23 cellular contexts compared by ENCODE assay signal in genomic region chr15:72128360-72128759, GRCh38. TPM values are rescaled to one million over a fixed set of nuclear protein-coding genes. Genes with fewer than 3 reads are reported as not detected.
DNase-seq lines count a peak whose midpoint lies in the region; ATAC-seq, FAIRE-seq and TF ChIP-seq lines count a peak whose summit lies in the region.
"Had no signal": no experiment of that assay in that cellular context is flagged by ENCODE, and none has a peak within 500 bp of the region (broad histone marks: within the 10 kb centered on the region; RNA-seq: fewer than 3 reads in every experiment).

No MANE protein-coding gene starts in this region.

- no peaks in the 10 kb centered on the region for H3K9me3 Mint-ChIP-seq in nephron
- H3K9me3 Mint-ChIP-seq: CD4-positive, alpha-beta T cell; CD8-positive, alpha-beta T cell had no signal

- 0 out of 2 replicates have a peak, but pooled peaks cover 10% of the 10 kb centered on the region for H3K4me1 ChIP-seq in HepG2 (ENCODE audit: insufficient read depth, low read length)
- no peaks in the 10 kb centered on the region for H3K4me1 ChIP-seq in right lobe of liver
- H3K4me1 ChIP-seq in HEK293 (ENCODE audit: control insufficient read depth, insufficient read depth, low read length) = peaks cover 8% of the 10 kb centered on the region
- no peaks in the 10 kb centered on the region for H3K4me1 ChIP-seq in K562 (replicated peaks in 1 of 2; ENCODE audit: control insufficient read depth in 2 of 2, insufficient read depth in 2 of 2, low read length in 2 of 2)
- H3K4me1 ChIP-seq in stomach = no peaks in the 10 kb centered on the region

- intact Hi-C loops in HepG2 (cut with micrococcal nuclease; ENCODE audit: unreplicated experiment) = no loop called here
- intact Hi-C loops in right lobe of liver (cut with DNase I) = no loop called here
- intact Hi-C loops in K562 (cut with micrococcal nuclease) = no loop called here
- intact Hi-C loops in stomach (cut with DNase I; ENCODE audit: low total_unique reads) = no loop called here

- no peak for FAIRE-seq in HepG2 (lab: Jason Lieb, UNC)
- FAIRE-seq in K562 (lab: Jason Lieb, UNC) = no peak
- FAIRE-seq: A204.1, D721Med, GM12891, GM19239 had no signal

- H3K36me3 ChIP-seq in HepG2 (replicated peaks in 1 of 2; ENCODE audit: control insufficient read depth in 1 of 2, insufficient read depth in 2 of 2, low read length in 2 of 2) (no peaks in the 10 kb centered on the region), right lobe of liver (no peaks in the 10 kb centered on the region), HEK293 (ENCODE audit: control insufficient read depth in 2 of 2, insufficient read depth in 1 of 2, low read length in 2 of 2) (no peaks in the 10 kb centered on the region; a peak in 1 of 3 replicates), K562 (ENCODE audit: control insufficient read depth, insufficient read depth, low read length) (no peaks in the 10 kb centered on the region), stomach (no peaks in the 10 kb centered on the region)
- H3K36me3 ChIP-seq: BLaER1 treated with 17β-estradiol and CSF1 and Interleukin-3, amounts not matched to agents 10 nM and 100 nM had no signal

- no peaks in the 10 kb centered on the region for H3K36me3 Mint-ChIP-seq in nephron (ENCODE audit: low read depth)
- H3K36me3 Mint-ChIP-seq: CD8-positive, alpha-beta T cell had no signal

- H2AFZ ChIP-seq in HepG2 (ENCODE audit: low read length) (no peak overlapping the region), K562 (ENCODE audit: low read depth, low read length) (no peak overlapping the region)

- no peaks in the 10 kb centered on the region for H3K27me3 ChIP-seq in HepG2 (ENCODE audit: control insufficient read depth in 1 of 2, insufficient read depth in 2 of 2, low read length in 2 of 2)
- no peaks in the 10 kb centered on the region for H3K27me3 ChIP-seq in right lobe of liver
- 0 out of 5 replicates have a peak, but pooled peaks cover 0 to 5% of the 10 kb centered on the region in 2 experiments for H3K27me3 ChIP-seq in K562 (ENCODE audit: control insufficient read depth in 2 of 2, insufficient read depth in 2 of 2, low read length in 2 of 2)
- H3K27me3 ChIP-seq in stomach = no peaks in the 10 kb centered on the region
- H3K27me3 ChIP-seq: BLaER1 treated with 17β-estradiol and CSF1 and Interleukin-3, amounts not matched to agents 10 nM and 100 nM had no signal

- H3K79me2 ChIP-seq in HepG2 (ENCODE audit: insufficient read depth, low read length) (no peaks in the 10 kb centered on the region), K562 (ENCODE audit: control insufficient read depth, insufficient read depth, low read length) (no peaks in the 10 kb centered on the region)

- H3K27ac ChIP-seq in HepG2 (ENCODE audit: extremely low read length, insufficient read depth, low read length) = no peak overlapping the region
- no peak overlapping the region for H3K27ac ChIP-seq in right lobe of liver
- no peak overlapping the region for H3K27ac ChIP-seq in HEK293 (ENCODE audit: extremely low read depth, low read depth, low read length)
- H3K27ac ChIP-seq in K562 (ENCODE audit: extremely low read depth, low read depth, low read length) = no peak overlapping the region
- H3K27ac ChIP-seq in stomach = no peak overlapping the region
- H3K27ac ChIP-seq: BLaER1 treated with 17β-estradiol and CSF1 and Interleukin-3, amounts not matched to agents 10 nM and 100 nM; C4-2B had no signal

- H3K27ac Mint-ChIP-seq in nephron = peak overlapping the region; percentile 23 to 59 (median 34)
- H3K27ac Mint-ChIP-seq: B cell; CD4-positive, alpha-beta T cell; CD8-positive, alpha-beta T cell had no signal

- H3K4me2 ChIP-seq in HepG2 (ENCODE audit: low read depth, low read length) (no peak overlapping the region), K562 (ENCODE audit: insufficient read depth, low read length) (no peak overlapping the region)
- H3K4me2 ChIP-seq: BLaER1 treated with 17β-estradiol and CSF1 and Interleukin-3, amounts not matched to agents 10 nM and 100 nM had no signal

- TF ChIP-seq POLR2A in HepG2 (IDR thresholded peaks at IDR 0.05; ENCODE audit: insufficient read depth in 1 of 2, low read depth in 2 of 2, low read length in 2 of 2) (no peak), right lobe of liver (IDR thresholded peaks at IDR 0.05) (no peak), K562 (conservative IDR thresholded peaks at IDR 0.05) (no peak), stomach (IDR thresholded peaks at IDR 0.05) (no peak)

- BruUV-seq in HepG2 (replicated peaks; lab: Mats Ljungman, UMichigan) (no TSS peak), K562 (replicated peaks; lab: Mats Ljungman, UMichigan) (no TSS peak)

- CTCF ChIA-PET in HepG2 (lab: Yijun Ruan, JAX; ENCODE audit: low intra/inter-chr PET ratio, low total read pairs) (no interaction called here), HEK293 (lab: Yijun Ruan, JAX) (interaction anchor here (1.3 to 1.4 kb wide), 2 partner anchors 28 to 347 kb away, joined by 6 to 13 read pairs; no protein-coding TSS in a partner anchor), K562 (lab: Yijun Ruan, JAX; ENCODE audit: low intra/inter-chr PET ratio) (no interaction called here)

- H4K20me1 ChIP-seq in HepG2 (ENCODE audit: insufficient read depth, low read length) (no peaks in the 10 kb centered on the region), K562 (replicated peaks; ENCODE audit: control insufficient read depth, insufficient read depth, low read length) (no peaks in the 10 kb centered on the region)
- H4K20me1 ChIP-seq: BLaER1 treated with 17β-estradiol and CSF1 and Interleukin-3, amounts not matched to agents 10 nM and 100 nM had no signal

- no peaks in the 10 kb centered on the region for H3K4me1 Mint-ChIP-seq in nephron

- ATAC-seq in HepG2 (no peak), right lobe of liver (no peak), K562 (no peak), HG03159 (IDR thresholded peaks at IDR 0.05; ENCODE audit: unreplicated experiment) (no peak)
- ATAC-seq: CD8-positive, alpha-beta T cell had no signal

- H3K4me3 ChIP-seq in HepG2 (replicated peaks in 1 of 3; ENCODE audit: insufficient read depth in 1 of 3, low read depth in 2 of 3, low read length in 3 of 3) (no peak overlapping the region), right lobe of liver (no peak overlapping the region), HEK293 (ENCODE audit: low read depth, low read length) (no peak overlapping the region), K562 (no peak overlapping the region), stomach (no peak overlapping the region)
- H3K4me3 ChIP-seq: BLaER1 treated with 17β-estradiol and CSF1 and Interleukin-3, amounts not matched to agents 10 nM and 100 nM had no signal

- no peak for DNase-seq in HepG2 (ENCODE audit: low spot score)
- DNase-seq in right lobe of liver = no peak
- DNase-seq in K562 (ENCODE audit: extremely low read depth in 1 of 4, low spot score in 3 of 4) = no peak
- DNase-seq in cerebellum (ENCODE audit: low spot score) = no peak
- no peak for DNase-seq in stomach
- DNase-seq: 8988T; AML-193; Caco-2; Calu3; CD4-positive, alpha-beta T cell; CD8-positive, alpha-beta T cell; DMS79 treated with DMSO at 0.1 percent for 48 hours; GF-D8 had no signal

- no peaks in the 10 kb centered on the region for H3K9me1 ChIP-seq in K562 (ENCODE audit: control insufficient read depth, insufficient read depth, low read length)

- H3K9ac ChIP-seq in HepG2 (ENCODE audit: insufficient read depth, low read depth, low read length) (no peak overlapping the region), K562 (ENCODE audit: insufficient read depth in 1 of 2, low read depth in 2 of 2, low read length in 2 of 2) (no peak overlapping the region)
- H3K9ac ChIP-seq: BLaER1 treated with 17β-estradiol and CSF1 and Interleukin-3, amounts not matched to agents 10 nM and 100 nM had no signal

- no peak overlapping the region for H3K4me3 Mint-ChIP-seq in nephron
- H3K4me3 Mint-ChIP-seq: B cell; CD4-positive, alpha-beta T cell; CD8-positive, alpha-beta T cell had no signal

- TF ChIP-seq EP300 in HepG2 (IDR thresholded peaks at IDR 0.05; ENCODE audit: low read depth in 2 of 2, low read length in 2 of 2) (no peak), HepG2 (CRISPR knock-in tag; IDR thresholded peaks at IDR 0.05; ENCODE audit: borderline replicate concordance) (no peak), K562 (IDR thresholded peaks at IDR 0.05; ENCODE audit: low read length) (no peak), stomach (IDR thresholded peaks at IDR 0.05) (no peak)

- H3K9me3 ChIP-seq in HepG2 (ENCODE audit: low read length) = no peaks in the 10 kb centered on the region
- H3K9me3 ChIP-seq in right lobe of liver = no peaks in the 10 kb centered on the region
- no peaks in the 10 kb centered on the region for H3K9me3 ChIP-seq in HEK293 (ENCODE audit: control insufficient read depth, insufficient read depth, low read depth, low read length)
- no peaks in the 10 kb centered on the region for H3K9me3 ChIP-seq in K562 (replicated peaks; ENCODE audit: control insufficient read depth, insufficient read depth, low read depth, low read length)
- no peaks in the 10 kb centered on the region for H3K9me3 ChIP-seq in stomach
- H3K9me3 ChIP-seq: BLaER1 treated with 17β-estradiol and CSF1 and Interleukin-3, amounts not matched to agents 10 nM and 100 nM; Caco-2 had no signal

- H3K27me3 Mint-ChIP-seq in nephron (ENCODE audit: low read depth) = no peaks in the 10 kb centered on the region
- H3K27me3 Mint-ChIP-seq: B cell; CD4-positive, alpha-beta T cell had no signal

- TF ChIP-seq CTCF in HepG2 (CRISPR knock-in tag; IDR thresholded peaks at IDR 0.05) (no peak), right lobe of liver (IDR thresholded peaks at IDR 0.05) (no peak), HEK293 (tag by site-specific recombination; IDR thresholded peaks at IDR 0.05) (no peak), K562 (IDR thresholded peaks at IDR 0.05 in 2 of 3, conservative IDR thresholded peaks at IDR 0.05 in 1 of 3; ENCODE audit: insufficient read depth in 2 of 3, low read depth in 1 of 3, low read length in 3 of 3) (no peak), nephron (IDR thresholded peaks at IDR 0.05; ENCODE audit: unreplicated experiment in 3 of 3) (no peak), stomach (IDR thresholded peaks at IDR 0.05) (no peak)

- POLR2A ChIA-PET in HepG2 (lab: Yijun Ruan, JAX) (no interaction called here), HEK293 (lab: Yijun Ruan, JAX) (no interaction called here), K562 (lab: Yijun Ruan, JAX) (no interaction called here)

- TF ChIP-seq RAD21 in HepG2 (CRISPR knock-in tag; IDR thresholded peaks at IDR 0.05) = no peak
- no peak for TF ChIP-seq RAD21 in K562 (CRISPR knock-in tag; conservative IDR thresholded peaks at IDR 0.05 in 1 of 2, IDR thresholded peaks at IDR 0.05 in 1 of 2)

- in situ Hi-C loops in HepG2 (cut with HindIII; ENCODE audit: extremely low pct_ligation_motif_present, low pct_unique_long_range_greater_than_20kb) (no loop called here), K562 (cut with MboI) (no loop called here)

RNA-seq across cellular contexts. Expression of gene SENP8, which starts 10.2 kb away (rescaled TPM):
- total RNA-seq in HepG2 (2016; rRNA removed; fragmentation: Illumina TruSeq; extraction: Trizol) (2.7 and 4.2 TPM in 2 replicates), right lobe of liver (1 to 10 TPM in 3 of 6 experiments, under 1 TPM in 3; 0.61 to 2.6 (median 1.0) TPM), K562 (2014; rRNA removed) (1.4 and 2.1 TPM in 2 replicates), K562 (2014; rRNA removed; fragmentation: Illumina TruSeq; extraction: Trizol) (1.8 and 2.3 TPM in 2 replicates), K562 (2015; rRNA removed; fragmentation: Illumina TruSeq; extraction: Trizol) (1.4 and 1.7 TPM in 2 replicates), K562 (2021) (2.4 and 2.8 TPM in 2 replicates), cerebellum (3.0 TPM), stomach (1 to 10 TPM in 3 of 5 donors, under 1 TPM in 1, not detected in 1; 0.45 to 3.1 (median 2.1) TPM)
- 1.7 and 2.0 TPM in 2 replicates for total RNA-seq in HepG2 (2016; cell fraction: cytosol; rRNA removed; fragmentation: Illumina TruSeq; extraction: Trizol; ENCODE audit: low read depth)
- total RNA-seq in HepG2 (2016; cell fraction: insoluble cytoplasmic fraction; rRNA removed; fragmentation: Illumina TruSeq; extraction: Trizol) = 2.9 and 3.6 TPM in 2 replicates
- 3.1 and 4.7 TPM in 2 replicates for total RNA-seq in HepG2 (2016; cell fraction: membrane; rRNA removed; fragmentation: Illumina TruSeq; extraction: Trizol)
- total RNA-seq in HepG2 (2016; cell fraction: nucleus; rRNA removed; fragmentation: Illumina TruSeq; extraction: Trizol) = 1.5 and 1.9 TPM in 2 replicates
- polyA plus RNA-seq in HepG2 (2011; rRNA removed) (2.8 and 3.0 TPM in 2 replicates), K562 (2011; rRNA removed) (5.4 and 5.9 TPM in 2 replicates), K562 (2014; fragmentation: Illumina TruSeq; extraction: Trizol) (3.5 and 3.6 TPM in 2 replicates), K562 (2014; fragmentation: Nextera tagmentation; extraction: Ambion mirVana) (1 to 10 TPM; 3.3 to 4.7 TPM), K562 (2014; rRNA removed) (1.3 and 1.7 TPM in 2 replicates), stomach (1 to 10 TPM; 1.7 to 3.8 (median 2.2) TPM)
- polyA plus RNA-seq in HepG2 (2011; cell fraction: cytosol; rRNA removed) = 0.67 and 1.2 TPM in 2 replicates
- polyA plus RNA-seq in HepG2 (2011; cell fraction: nucleus; rRNA removed) = 0.55 and 0.76 TPM in 2 replicates
- 1.3 and 1.6 TPM in 2 replicates for polyA plus RNA-seq in HepG2 (2012)
- 0.55 and 0.58 TPM in 2 replicates for polyA plus RNA-seq in HepG2 (2016; cell fraction: cytosol; fragmentation: Illumina TruSeq; extraction: Trizol; ENCODE audit: low read depth)
- 3.7 and 4.8 TPM in 2 replicates for polyA plus RNA-seq in HepG2 (2016; cell fraction: insoluble cytoplasmic fraction; fragmentation: Illumina TruSeq; extraction: Trizol; ENCODE audit: low read depth)
- polyA plus RNA-seq in HepG2 (2016; cell fraction: membrane; fragmentation: Illumina TruSeq; extraction: Trizol; ENCODE audit: low read depth) = 0.64 and 1.0 TPM in 2 replicates
- 1.7 and 2.0 TPM in 2 replicates for polyA plus RNA-seq in HepG2 (2016; cell fraction: nucleus; fragmentation: Illumina TruSeq; extraction: Trizol; ENCODE audit: insufficient read depth, low read depth)
- 8.9 and 17.1 TPM in 2 replicates for polyA minus RNA-seq in HepG2 (2011; rRNA and poly(A)+ RNA removed; ENCODE audit: low replicate concordance)
- 2.3 and 2.9 TPM in 2 replicates for polyA minus RNA-seq in HepG2 (2011; cell fraction: cytosol; rRNA and poly(A)+ RNA removed)
- 0.90 and 1.7 TPM in 2 replicates for polyA minus RNA-seq in HepG2 (2011; cell fraction: nucleus; rRNA and poly(A)+ RNA removed)
- 0.90 and 2.6 TPM in 2 replicates for total RNA-seq in K562 (2011; cell fraction: chromatin; rRNA removed; ENCODE audit: low replicate concordance)
- total RNA-seq in K562 (2011; cell fraction: nucleolus; rRNA removed) = 0.50 and 0.66 TPM in 2 replicates
- 1.0 and 1.4 TPM in 2 replicates for total RNA-seq in K562 (2011; cell fraction: nucleoplasm; rRNA removed)
- 3.3 and 4.7 TPM in 2 replicates for polyA plus RNA-seq in K562 (2011; cell fraction: cytosol; rRNA removed)
- polyA plus RNA-seq in K562 (2011; cell fraction: nucleus; rRNA removed) = 3.3 and 4.3 TPM in 2 replicates
- 1.6 and 2.1 TPM in 2 replicates for polyA plus RNA-seq in K562 (2012)
- 3.6 and 4.9 TPM in 2 replicates for polyA minus RNA-seq in K562 (2011; rRNA and poly(A)+ RNA removed)
- polyA minus RNA-seq in K562 (2011; cell fraction: cytosol; rRNA and poly(A)+ RNA removed) = 2.4 and 3.0 TPM in 2 replicates
- polyA minus RNA-seq in K562 (2011; cell fraction: nucleus; rRNA and poly(A)+ RNA removed) = 0.67 and 1.6 TPM in 2 replicates

RNA-seq across cellular contexts. Expression of gene MYO9A, which starts 10.4 kb away (rescaled TPM):
- 12.9 and 15.3 TPM in 2 replicates for total RNA-seq in HepG2 (2016; rRNA removed; fragmentation: Illumina TruSeq; extraction: Trizol)
- total RNA-seq in HepG2 (2016; cell fraction: cytosol; rRNA removed; fragmentation: Illumina TruSeq; extraction: Trizol; ENCODE audit: low read depth) = 23.4 and 25.1 TPM in 2 replicates
- total RNA-seq in HepG2 (2016; cell fraction: insoluble cytoplasmic fraction; rRNA removed; fragmentation: Illumina TruSeq; extraction: Trizol) = 12.3 and 13.5 TPM in 2 replicates
- 13.0 and 19.2 TPM in 2 replicates for total RNA-seq in HepG2 (2016; cell fraction: membrane; rRNA removed; fragmentation: Illumina TruSeq; extraction: Trizol)
- total RNA-seq in HepG2 (2016; cell fraction: nucleus; rRNA removed; fragmentation: Illumina TruSeq; extraction: Trizol) = 22.0 and 25.2 TPM in 2 replicates
- 4.8 and 5.8 TPM in 2 replicates for polyA plus RNA-seq in HepG2 (2011; rRNA removed)
- polyA plus RNA-seq in HepG2 (2011; cell fraction: cytosol; rRNA removed) = 2.2 and 3.1 TPM in 2 replicates
- 9.4 and 11.5 TPM in 2 replicates for polyA plus RNA-seq in HepG2 (2011; cell fraction: nucleus; rRNA removed)
- polyA plus RNA-seq in HepG2 (2012) = 4.1 and 4.7 TPM in 2 replicates
- 0.09 and 0.14 TPM in 2 replicates for polyA plus RNA-seq in HepG2 (2016; cell fraction: cytosol; fragmentation: Illumina TruSeq; extraction: Trizol; ENCODE audit: low read depth)
- 3.3 and 4.5 TPM in 2 replicates for polyA plus RNA-seq in HepG2 (2016; cell fraction: insoluble cytoplasmic fraction; fragmentation: Illumina TruSeq; extraction: Trizol; ENCODE audit: low read depth)
- 0.35 and 0.40 TPM in 2 replicates for polyA plus RNA-seq in HepG2 (2016; cell fraction: membrane; fragmentation: Illumina TruSeq; extraction: Trizol; ENCODE audit: low read depth)
- polyA plus RNA-seq in HepG2 (2016; cell fraction: nucleus; fragmentation: Illumina TruSeq; extraction: Trizol; ENCODE audit: insufficient read depth, low read depth) = 7.8 and 8.8 TPM in 2 replicates
- polyA minus RNA-seq in HepG2 (2011; rRNA and poly(A)+ RNA removed; ENCODE audit: low replicate concordance) = 31.5 and 58.0 TPM in 2 replicates
- polyA minus RNA-seq in HepG2 (2011; cell fraction: cytosol; rRNA and poly(A)+ RNA removed) = 14.8 TPM in 2 replicates
- polyA minus RNA-seq in HepG2 (2011; cell fraction: nucleus; rRNA and poly(A)+ RNA removed) = 75.4 and 78.3 TPM in 2 replicates
- total RNA-seq in right lobe of liver = 10 to 100 TPM in 2 of 6 experiments, 1 to 10 TPM in 4; 5.6 to 10.4 (median 8.5) TPM
- 14.4 and 52.9 TPM in 2 replicates for total RNA-seq in K562 (2011; cell fraction: chromatin; rRNA removed; ENCODE audit: low replicate concordance)
- 6.7 and 11.4 TPM in 2 replicates for total RNA-seq in K562 (2011; cell fraction: nucleolus; rRNA removed)
- 17.5 and 18.2 TPM in 2 replicates for total RNA-seq in K562 (2011; cell fraction: nucleoplasm; rRNA removed)
- 5.4 and 7.1 TPM in 2 replicates for total RNA-seq in K562 (2014; rRNA removed)
- 14.6 and 15.2 TPM in 2 replicates for total RNA-seq in K562 (2014; rRNA removed; fragmentation: Illumina TruSeq; extraction: Trizol)
- total RNA-seq in K562 (2015; rRNA removed; fragmentation: Illumina TruSeq; extraction: Trizol) = 11.4 and 15.4 TPM in 2 replicates
- 9.4 and 10.6 TPM in 2 replicates for total RNA-seq in K562 (2021)
- polyA plus RNA-seq in K562 (2011; rRNA removed) = 5.2 and 5.8 TPM in 2 replicates
- 3.0 and 5.4 TPM in 2 replicates for polyA plus RNA-seq in K562 (2011; cell fraction: cytosol; rRNA removed)
- 11.4 and 16.7 TPM in 2 replicates for polyA plus RNA-seq in K562 (2011; cell fraction: nucleus; rRNA removed)
- polyA plus RNA-seq in K562 (2012) = 3.5 and 3.8 TPM in 2 replicates
- 4.0 and 6.8 TPM in 2 replicates for polyA plus RNA-seq in K562 (2014; fragmentation: Illumina TruSeq; extraction: Trizol)
- polyA plus RNA-seq in K562 (2014; fragmentation: Nextera tagmentation; extraction: Ambion mirVana) = 1 to 10 TPM; 1.9 to 2.7 TPM
- 2.9 and 3.4 TPM in 2 replicates for polyA plus RNA-seq in K562 (2014; rRNA removed)
- polyA minus RNA-seq in K562 (2011; rRNA and poly(A)+ RNA removed) = 46.9 and 48.5 TPM in 2 replicates
- polyA minus RNA-seq in K562 (2011; cell fraction: cytosol; rRNA and poly(A)+ RNA removed) = 14.0 and 17.4 TPM in 2 replicates
- polyA minus RNA-seq in K562 (2011; cell fraction: nucleus; rRNA and poly(A)+ RNA removed) = 18.4 and 42.0 TPM in 2 replicates
- total RNA-seq in cerebellum = 119 TPM
- 100 to 1,000 TPM in 1 of 5 donors, 10 to 100 TPM in 4; 38.5 to 120 (median 69.2) TPM for total RNA-seq in stomach
- 1 to 10 TPM; 2.2 to 3.7 (median 3.2) TPM for polyA plus RNA-seq in stomach

Comparison
In these comparisons a context has a peak if more than half of its experiments do, and no peak if none do; other contexts are left out.
1. Of the 241 proteins assayed by ChIP-seq in both HepG2 and K562: peak only in HepG2: MAFF and MAFK; only in K562: MAFG; in both: none; in neither: 238.